In genomic region chr15:89790661-89791060, GRCh38 we compare ENCODE assay signal across 25 cellular contexts. TPM values are rescaled to one million over a fixed set of nuclear protein-coding genes. Genes with fewer than 3 reads are reported as not detected.
"Had no signal": no experiment of that assay in that cellular context is flagged by ENCODE, and none has a peak within 500 bp of the region (broad histone marks: within the 10 kb centered on the region; RNA-seq: fewer than 3 reads in every experiment).

No MANE protein-coding gene starts in this region.

- H3K27me3 ChIP-seq: colonic mucosa, right lobe of liver, transverse colon had no signal

- H3K36me3 ChIP-seq: colonic mucosa, thoracic aorta had no signal

- DNase-seq: cerebellar nuclear complex; colonic mucosa; effector CD4-positive, alpha-beta T cell; endodermal cell; foreskin melanocyte; head of caudate nucleus; hippocampal formation; kidney glomerular epithelial cell; mammary epithelial cell; retina; stimulated activated CD4-positive, alpha-beta T cell treated with anti-CD3 and anti-CD28 coated beads, Interleukin-15, amount 100 ng/mL, for 24 hours; stimulated activated CD4-positive, alpha-beta T cell treated with anti-CD3 and anti-CD28 coated beads, Interleukin-1b, Interleukin-23, amount 100 ng/mL, for 48 hours; stimulated activated CD4-positive, alpha-beta T cell treated with anti-CD3 and anti-CD28 coated beads, Interleukin-4, amount 100 ng/mL, for 24 hours; stimulated activated naive CD8-positive, alpha-beta T cell treated with anti-CD3 and anti-CD28 coated beads, Interleukin-15, amount 100 ng/mL, for 72 hours; transverse colon had no signal

- H3K4me1 Mint-ChIP-seq: endodermal cell; stimulated activated memory B cell treated with anti-CD40 and anti-IgM and Interleukin-4, amounts not matched to agents 10 μg/mL and 1 μg/mL and 100 μg/mL, for 72 hours; stimulated activated naive CD8-positive, alpha-beta T cell treated with anti-CD3 and anti-CD28 coated beads, Interleukin-15, amount 100 ng/mL, for 72 hours had no signal

- H3K9me3 ChIP-seq: colonic mucosa, right lobe of liver had no signal

- H3K4me3 Mint-ChIP-seq: endodermal cell; naive thymus-derived CD8-positive, alpha-beta T cell; stimulated activated memory B cell treated with anti-CD40 and anti-IgM and Interleukin-4, amounts not matched to agents 10 μg/mL and 1 μg/mL and 100 μg/mL, for 72 hours; stimulated activated naive CD8-positive, alpha-beta T cell treated with anti-CD3 and anti-CD28 coated beads, Interleukin-15, amount 100 ng/mL, for 72 hours had no signal

- H3K4me1 ChIP-seq: colonic mucosa, psoas muscle had no signal

- H3K27ac Mint-ChIP-seq: endodermal cell; stimulated activated memory B cell treated with anti-CD40 and anti-IgM and Interleukin-4, amounts not matched to agents 10 μg/mL and 1 μg/mL and 100 μg/mL, for 72 hours; stimulated activated naive CD8-positive, alpha-beta T cell treated with anti-CD3 and anti-CD28 coated beads, Interleukin-15, amount 100 ng/mL, for 72 hours had no signal

- H3K4me3 ChIP-seq: colonic mucosa, psoas muscle, right lobe of liver, thoracic aorta, transverse colon had no signal

- H3K27ac ChIP-seq: colonic mucosa, psoas muscle, right lobe of liver, thoracic aorta, transverse colon had no signal

- ATAC-seq: naive thymus-derived CD8-positive, alpha-beta T cell; psoas muscle; stimulated activated memory B cell treated with anti-CD40 and anti-IgM and Interleukin-4, amounts not matched to agents 10 μg/mL and 1 μg/mL and 100 μg/mL, for 72 hours; stimulated activated naive CD8-positive, alpha-beta T cell treated with anti-CD3 and anti-CD28 coated beads, Interleukin-15, amount 100 ng/mL, for 72 hours had no signal

RNA-seq across cellular contexts. Expression of gene MESP2, which starts 14.5 kb away (rescaled TPM):
- total RNA-seq: dermis microvascular lymphatic vessel endothelial cell; liver; mononuclear cell; naive thymus-derived CD8-positive, alpha-beta T cell; ureter had no signal
- polyA plus RNA-seq: naive thymus-derived CD8-positive, alpha-beta T cell; neural cell had no signal

RNA-seq across cellular contexts. Expression of gene ANPEP, which starts 24.0 kb away (rescaled TPM):
- polyA plus RNA-seq: neural cell had no signal

RNA-seq across cellular contexts. Expression of gene MESP1, which starts 39.6 kb away (rescaled TPM):
- total RNA-seq: mononuclear cell had no signal
- polyA plus RNA-seq: mammary epithelial cell had no signal
